1 cellular context compared by ENCODE assay signal in genomic region chr6:109382576-109383437, GRCh38.
TF ChIP-seq lines count a peak whose summit lies in the region.

No MANE protein-coding gene starts in this region.

TF ChIP-seq in HepG2, 621 proteins besides CTCF, POLR2A, EP300 and RAD21 (continued from another document and continues in another):
- TF ChIP-seq ZNF33A (CRISPR knock-in tag; IDR thresholded peaks at IDR 0.05; ENCODE audit: borderline replicate concordance) (peak; percentile 87; the same call in 1 of the 2 replicates), SALL2 (CRISPR knock-in tag; IDR thresholded peaks at IDR 0.05) (0 out of 2 replicates have a peak, but pooled peaks have one; percentile 2), ZBTB42 (CRISPR knock-in tag; IDR thresholded peaks at IDR 0.05) (peak; percentile 63; the same call in 1 of the 2 replicates), NFIC (IDR thresholded peaks at IDR 0.05; ENCODE audit: low read length) (peak; percentile 68; the same call in 1 of the 2 replicates), U2AF1 (optimal IDR thresholded peaks at IDR 0.05; ENCODE audit: low read depth, low read length) (no peak), FOXC1 (CRISPR knock-in tag; IDR thresholded peaks at IDR 0.05; ENCODE audit: borderline replicate concordance) (0 out of 2 replicates have a peak, but pooled peaks have one; percentile 33), PHF5A (CRISPR knock-in tag; IDR thresholded peaks at IDR 0.05; ENCODE audit: low read depth, unreplicated experiment) (peak; percentile 8), ZGPAT (CRISPR knock-in tag; IDR thresholded peaks at IDR 0.05) (peak; percentile 74; the same call in 1 of the 2 replicates), BATF2 (CRISPR knock-in tag; IDR thresholded peaks at IDR 0.05) (no peak), ZNF557 (CRISPR knock-in tag; IDR thresholded peaks at IDR 0.05) (no peak), ZNF343 (CRISPR knock-in tag; IDR thresholded peaks at IDR 0.05) (0 out of 2 replicates have a peak, but pooled peaks have one; percentile 41), KMT2A (CRISPR knock-in tag; IDR thresholded peaks at IDR 0.05) (peak; percentile 51; the same call in 1 of the 2 replicates), ELF3 (CRISPR knock-in tag; IDR thresholded peaks at IDR 0.05) (peak; percentile 37; the same call in 1 of the 2 replicates), SAP130 (CRISPR knock-in tag; IDR thresholded peaks at IDR 0.05; ENCODE audit: low read depth) (peak; percentile 68), ZBTB20 (CRISPR knock-in tag; IDR thresholded peaks at IDR 0.05; ENCODE audit: borderline replicate concordance, low read depth) (0 out of 2 replicates have a peak, but pooled peaks have one; percentile 24), SNAPC2 (CRISPR knock-in tag; IDR thresholded peaks at IDR 0.05) (0 out of 2 replicates have a peak, but pooled peaks have one; percentile 10), BRD4 (CRISPR knock-in tag; IDR thresholded peaks at IDR 0.05) (0 out of 2 replicates have a peak, but pooled peaks have one; percentile 41), ZNF17 (CRISPR knock-in tag; IDR thresholded peaks at IDR 0.05) (no peak), ZNF737 (CRISPR knock-in tag; IDR thresholded peaks at IDR 0.05; ENCODE audit: borderline replicate concordance) (no peak), RAD51 (IDR thresholded peaks at IDR 0.05; ENCODE audit: borderline replicate concordance) (peak; percentile 93), BRCA1 (CRISPR knock-in tag; IDR thresholded peaks at IDR 0.05) (0 out of 2 replicates have a peak, but pooled peaks have one; percentile 27), SMYD3 (CRISPR knock-in tag; IDR thresholded peaks at IDR 0.05) (0 out of 2 replicates have a peak, but pooled peaks have one; percentile 68), PBX2 (CRISPR knock-in tag; IDR thresholded peaks at IDR 0.05) (no peak), MYC (CRISPR knock-in tag; IDR thresholded peaks at IDR 0.05; ENCODE audit: borderline replicate concordance) (peak; percentile 78), ZSCAN21 (CRISPR knock-in tag; IDR thresholded peaks at IDR 0.05; ENCODE audit: borderline replicate concordance) (0 out of 2 replicates have a peak, but pooled peaks have one; percentile 15), ZNF230 (CRISPR knock-in tag; IDR thresholded peaks at IDR 0.05) (peak; percentile 65; the same call in 1 of the 2 replicates), JARID2 (CRISPR knock-in tag; IDR thresholded peaks at IDR 0.05; ENCODE audit: insufficient replicate concordance) (no peak), ZNF607 (CRISPR knock-in tag; IDR thresholded peaks at IDR 0.05; ENCODE audit: borderline replicate concordance) (peak; percentile 70), ZMAT3 (CRISPR knock-in tag; conservative IDR thresholded peaks at IDR 0.05) (no peak), CBX2 (IDR thresholded peaks at IDR 0.05; ENCODE audit: low read depth, low read length) (no peak), CBX2 (CRISPR knock-in tag; IDR thresholded peaks at IDR 0.05; ENCODE audit: low read depth) (no peak), ZNF580 (CRISPR knock-in tag; IDR thresholded peaks at IDR 0.05; ENCODE audit: borderline replicate concordance, low read depth) (peak; percentile 76; the same call in 1 of the 2 replicates), ZNF350 (CRISPR knock-in tag; IDR thresholded peaks at IDR 0.05; ENCODE audit: borderline replicate concordance, low read depth) (peak; percentile 76; the same call in 1 of the 2 replicates), KAT8 (CRISPR knock-in tag; IDR thresholded peaks at IDR 0.05) (peak; percentile 86)
- TF ChIP-seq, protein P1, sequence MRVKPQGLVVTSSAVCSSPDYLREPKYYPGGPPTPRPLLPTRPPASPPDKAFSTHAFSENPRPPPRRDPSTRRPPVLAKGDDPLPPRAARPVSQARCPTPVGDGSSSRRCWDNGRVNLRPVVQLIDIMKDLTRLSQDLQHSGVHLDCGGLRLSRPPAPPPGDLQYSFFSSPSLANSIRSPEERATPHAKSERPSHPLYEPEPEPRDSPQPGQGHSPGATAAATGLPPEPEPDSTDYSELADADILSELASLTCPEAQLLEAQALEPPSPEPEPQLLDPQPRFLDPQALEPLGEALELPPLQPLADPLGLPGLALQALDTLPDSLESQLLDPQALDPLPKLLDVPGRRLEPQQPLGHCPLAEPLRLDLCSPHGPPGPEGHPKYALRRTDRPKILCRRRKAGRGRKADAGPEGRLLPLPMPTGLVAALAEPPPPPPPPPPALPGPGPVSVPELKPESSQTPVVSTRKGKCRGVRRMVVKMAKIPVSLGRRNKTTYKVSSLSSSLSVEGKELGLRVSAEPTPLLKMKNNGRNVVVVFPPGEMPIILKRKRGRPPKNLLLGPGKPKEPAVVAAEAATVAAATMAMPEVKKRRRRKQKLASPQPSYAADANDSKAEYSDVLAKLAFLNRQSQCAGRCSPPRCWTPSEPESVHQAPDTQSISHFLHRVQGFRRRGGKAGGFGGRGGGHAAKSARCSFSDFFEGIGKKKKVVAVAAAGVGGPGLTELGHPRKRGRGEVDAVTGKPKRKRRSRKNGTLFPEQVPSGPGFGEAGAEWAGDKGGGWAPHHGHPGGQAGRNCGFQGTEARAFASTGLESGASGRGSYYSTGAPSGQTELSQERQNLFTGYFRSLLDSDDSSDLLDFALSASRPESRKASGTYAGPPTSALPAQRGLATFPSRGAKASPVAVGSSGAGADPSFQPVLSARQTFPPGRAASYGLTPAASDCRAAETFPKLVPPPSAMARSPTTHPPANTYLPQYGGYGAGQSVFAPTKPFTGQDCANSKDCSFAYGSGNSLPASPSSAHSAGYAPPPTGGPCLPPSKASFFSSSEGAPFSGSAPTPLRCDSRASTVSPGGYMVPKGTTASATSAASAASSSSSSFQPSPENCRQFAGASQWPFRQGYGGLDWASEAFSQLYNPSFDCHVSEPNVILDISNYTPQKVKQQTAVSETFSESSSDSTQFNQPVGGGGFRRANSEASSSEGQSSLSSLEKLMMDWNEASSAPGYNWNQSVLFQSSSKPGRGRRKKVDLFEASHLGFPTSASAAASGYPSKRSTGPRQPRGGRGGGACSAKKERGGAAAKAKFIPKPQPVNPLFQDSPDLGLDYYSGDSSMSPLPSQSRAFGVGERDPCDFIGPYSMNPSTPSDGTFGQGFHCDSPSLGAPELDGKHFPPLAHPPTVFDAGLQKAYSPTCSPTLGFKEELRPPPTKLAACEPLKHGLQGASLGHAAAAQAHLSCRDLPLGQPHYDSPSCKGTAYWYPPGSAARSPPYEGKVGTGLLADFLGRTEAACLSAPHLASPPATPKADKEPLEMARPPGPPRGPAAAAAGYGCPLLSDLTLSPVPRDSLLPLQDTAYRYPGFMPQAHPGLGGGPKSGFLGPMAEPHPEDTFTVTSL (CRISPR knock-in tag; IDR thresholded peaks at IDR 0.05; ENCODE audit: borderline replicate concordance) = peak; percentile 42; the same call in 1 of the 2 replicates
- TF ChIP-seq, protein P2, sequence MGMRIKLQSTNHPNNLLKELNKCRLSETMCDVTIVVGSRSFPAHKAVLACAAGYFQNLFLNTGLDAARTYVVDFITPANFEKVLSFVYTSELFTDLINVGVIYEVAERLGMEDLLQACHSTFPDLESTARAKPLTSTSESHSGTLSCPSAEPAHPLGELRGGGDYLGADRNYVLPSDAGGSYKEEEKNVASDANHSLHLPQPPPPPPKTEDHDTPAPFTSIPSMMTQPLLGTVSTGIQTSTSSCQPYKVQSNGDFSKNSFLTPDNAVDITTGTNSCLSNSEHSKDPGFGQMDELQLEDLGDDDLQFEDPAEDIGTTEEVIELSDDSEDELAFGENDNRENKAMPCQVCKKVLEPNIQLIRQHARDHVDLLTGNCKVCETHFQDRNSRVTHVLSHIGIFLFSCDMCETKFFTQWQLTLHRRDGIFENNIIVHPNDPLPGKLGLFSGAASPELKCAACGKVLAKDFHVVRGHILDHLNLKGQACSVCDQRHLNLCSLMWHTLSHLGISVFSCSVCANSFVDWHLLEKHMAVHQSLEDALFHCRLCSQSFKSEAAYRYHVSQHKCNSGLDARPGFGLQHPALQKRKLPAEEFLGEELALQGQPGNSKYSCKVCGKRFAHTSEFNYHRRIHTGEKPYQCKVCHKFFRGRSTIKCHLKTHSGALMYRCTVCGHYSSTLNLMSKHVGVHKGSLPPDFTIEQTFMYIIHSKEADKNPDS (CRISPR knock-in tag; IDR thresholded peaks at IDR 0.05) = no peak
- TF ChIP-seq, protein P3, sequence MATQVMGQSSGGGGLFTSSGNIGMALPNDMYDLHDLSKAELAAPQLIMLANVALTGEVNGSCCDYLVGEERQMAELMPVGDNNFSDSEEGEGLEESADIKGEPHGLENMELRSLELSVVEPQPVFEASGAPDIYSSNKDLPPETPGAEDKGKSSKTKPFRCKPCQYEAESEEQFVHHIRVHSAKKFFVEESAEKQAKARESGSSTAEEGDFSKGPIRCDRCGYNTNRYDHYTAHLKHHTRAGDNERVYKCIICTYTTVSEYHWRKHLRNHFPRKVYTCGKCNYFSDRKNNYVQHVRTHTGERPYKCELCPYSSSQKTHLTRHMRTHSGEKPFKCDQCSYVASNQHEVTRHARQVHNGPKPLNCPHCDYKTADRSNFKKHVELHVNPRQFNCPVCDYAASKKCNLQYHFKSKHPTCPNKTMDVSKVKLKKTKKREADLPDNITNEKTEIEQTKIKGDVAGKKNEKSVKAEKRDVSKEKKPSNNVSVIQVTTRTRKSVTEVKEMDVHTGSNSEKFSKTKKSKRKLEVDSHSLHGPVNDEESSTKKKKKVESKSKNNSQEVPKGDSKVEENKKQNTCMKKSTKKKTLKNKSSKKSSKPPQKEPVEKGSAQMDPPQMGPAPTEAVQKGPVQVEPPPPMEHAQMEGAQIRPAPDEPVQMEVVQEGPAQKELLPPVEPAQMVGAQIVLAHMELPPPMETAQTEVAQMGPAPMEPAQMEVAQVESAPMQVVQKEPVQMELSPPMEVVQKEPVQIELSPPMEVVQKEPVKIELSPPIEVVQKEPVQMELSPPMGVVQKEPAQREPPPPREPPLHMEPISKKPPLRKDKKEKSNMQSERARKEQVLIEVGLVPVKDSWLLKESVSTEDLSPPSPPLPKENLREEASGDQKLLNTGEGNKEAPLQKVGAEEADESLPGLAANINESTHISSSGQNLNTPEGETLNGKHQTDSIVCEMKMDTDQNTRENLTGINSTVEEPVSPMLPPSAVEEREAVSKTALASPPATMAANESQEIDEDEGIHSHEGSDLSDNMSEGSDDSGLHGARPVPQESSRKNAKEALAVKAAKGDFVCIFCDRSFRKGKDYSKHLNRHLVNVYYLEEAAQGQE (IDR thresholded peaks at IDR 0.05; ENCODE audit: borderline replicate concordance in 1 of 2, low read depth in 1 of 2, low read length in 2 of 2) = peak in 1 of 2 experiments; percentile 70; a peak in 2 of 4 replicates
- TF ChIP-seq, protein P4, sequence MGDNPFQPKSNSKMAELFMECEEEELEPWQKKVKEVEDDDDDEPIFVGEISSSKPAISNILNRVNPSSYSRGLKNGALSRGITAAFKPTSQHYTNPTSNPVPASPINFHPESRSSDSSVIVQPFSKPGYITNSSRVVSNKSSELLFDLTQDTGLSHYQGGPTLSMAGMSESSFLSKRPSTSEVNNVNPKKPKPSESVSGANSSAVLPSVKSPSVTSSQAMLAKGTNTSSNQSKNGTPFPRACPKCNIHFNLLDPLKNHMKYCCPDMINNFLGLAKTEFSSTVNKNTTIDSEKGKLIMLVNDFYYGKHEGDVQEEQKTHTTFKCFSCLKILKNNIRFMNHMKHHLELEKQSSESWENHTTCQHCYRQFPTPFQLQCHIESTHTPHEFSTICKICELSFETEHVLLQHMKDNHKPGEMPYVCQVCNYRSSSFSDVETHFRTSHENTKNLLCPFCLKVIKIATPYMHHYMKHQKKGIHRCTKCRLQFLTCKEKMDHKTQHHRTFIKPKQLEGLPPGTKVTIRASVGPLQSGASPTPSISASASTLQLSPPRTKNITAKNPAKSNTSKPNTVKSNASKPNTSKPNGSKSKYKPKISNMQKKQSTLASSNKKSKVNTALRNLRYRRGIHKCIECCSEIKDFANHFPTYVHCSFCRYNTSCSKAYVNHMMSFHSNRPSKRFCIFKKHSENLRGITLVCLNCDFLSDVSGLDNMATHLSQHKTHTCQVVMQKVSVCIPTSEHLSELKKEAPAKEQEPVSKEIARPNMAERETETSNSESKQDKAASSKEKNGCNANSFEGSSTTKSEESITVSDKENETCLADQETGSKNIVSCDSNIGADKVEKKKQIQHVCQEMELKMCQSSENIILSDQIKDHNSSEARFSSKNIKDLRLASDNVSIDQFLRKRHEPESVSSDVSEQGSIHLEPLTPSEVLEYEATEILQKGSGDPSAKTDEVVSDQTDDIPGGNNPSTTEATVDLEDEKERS (CRISPR knock-in tag; IDR thresholded peaks at IDR 0.05) = 0 out of 2 replicates have a peak, but pooled peaks have one; percentile 18
- TF ChIP-seq, protein P5, sequence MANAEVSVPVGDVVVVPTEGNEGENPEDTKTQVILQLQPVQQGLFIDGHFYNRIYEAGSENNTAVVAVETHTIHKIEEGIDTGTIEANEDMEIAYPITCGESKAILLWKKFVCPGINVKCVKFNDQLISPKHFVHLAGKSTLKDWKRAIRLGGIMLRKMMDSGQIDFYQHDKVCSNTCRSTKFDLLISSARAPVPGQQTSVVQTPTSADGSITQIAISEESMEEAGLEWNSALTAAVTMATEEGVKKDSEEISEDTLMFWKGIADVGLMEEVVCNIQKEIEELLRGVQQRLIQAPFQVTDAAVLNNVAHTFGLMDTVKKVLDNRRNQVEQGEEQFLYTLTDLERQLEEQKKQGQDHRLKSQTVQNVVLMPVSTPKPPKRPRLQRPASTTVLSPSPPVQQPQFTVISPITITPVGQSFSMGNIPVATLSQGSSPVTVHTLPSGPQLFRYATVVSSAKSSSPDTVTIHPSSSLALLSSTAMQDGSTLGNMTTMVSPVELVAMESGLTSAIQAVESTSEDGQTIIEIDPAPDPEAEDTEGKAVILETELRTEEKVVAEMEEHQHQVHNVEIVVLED (CRISPR knock-in tag; IDR thresholded peaks at IDR 0.05; ENCODE audit: borderline replicate concordance) = peak; percentile 68; the same call in 1 of the 2 replicates
